Comparison of ENCODE assay signal across 12 cellular contexts in genomic region chr13:73945871-73946270, GRCh38.
DNase-seq lines count a peak whose midpoint lies in the region; ATAC-seq and TF ChIP-seq lines count a peak whose summit lies in the region.
"Had no signal": no experiment of that assay in that cellular context is flagged by ENCODE, and none has a peak within 500 bp of the region (broad histone marks: within the 10 kb centered on the region; RNA-seq: fewer than 3 reads in every experiment).

No MANE protein-coding gene starts in this region.

- H3K27ac Mint-ChIP-seq in T-helper 17 cell (peak overlapping the region; percentile 81), CD14-positive monocyte (no peak overlapping the region)
- H3K27ac Mint-ChIP-seq: T-helper 2 cell treated with Interferon-gamma antibody and Interleukin-4, amounts not matched to agents 5 μg/mL and 100 μg/mL, for 36 hours had no signal

- no peak overlapping the region for H3K4me3 ChIP-seq in heart left ventricle
- no peak overlapping the region for H3K4me3 ChIP-seq in neuronal stem cell (ENCODE audit: low read length in 2 of 2)
- no peak overlapping the region for H3K4me3 ChIP-seq in OCI-LY7 (ENCODE audit: low read depth, low read length, poor library complexity, severe bottlenecking)
- H3K4me3 ChIP-seq: pancreas had no signal

- H2AFZ ChIP-seq in neuronal stem cell (ENCODE audit: low read length), result no peak overlapping the region
- H2AFZ ChIP-seq in OCI-LY7 (ENCODE audit: low read length), result no peak overlapping the region

- H2AK5ac ChIP-seq in neuronal stem cell (ENCODE audit: low read depth, low read length), result no peak overlapping the region

- BruUV-seq in OCI-LY7 (replicated peaks; lab: Mats Ljungman, UMichigan), result no TSS peak

- H3K27me3 Mint-ChIP-seq in T-helper 17 cell, result no peaks in the 10 kb centered on the region
- H3K27me3 Mint-ChIP-seq in CD14-positive monocyte (ENCODE audit: low read depth in 3 of 3), result no peaks in the 10 kb centered on the region

- POLR2A ChIA-PET in OCI-LY7 (lab: Charles Lee), result interaction anchor here (1.3 kb wide), 2 partner anchors 15 to 21 kb away, joined by 3 to 4 read pairs; no protein-coding TSS in a partner anchor

- H3K36me3 ChIP-seq in heart left ventricle (peaks cover 0 to 9% (median 0%) of the 10 kb centered on the region in 9 donors), neuronal stem cell (replicated peaks in 1 of 2; ENCODE audit: control insufficient read depth in 2 of 2, insufficient read depth in 2 of 2, low read length in 2 of 2) (peaks cover 0 to 25% of the 10 kb centered on the region in 2 donors), OCI-LY7 (ENCODE audit: insufficient read depth, low read length) (peaks cover 36% of the 10 kb centered on the region)
- H3K36me3 ChIP-seq: pancreas had no signal

- H3K4me1 ChIP-seq in heart left ventricle (peaks cover 0 to 47% (median 23%) of the 10 kb centered on the region in 12 donors), neuronal stem cell (ENCODE audit: control insufficient read depth in 2 of 2, insufficient read depth in 1 of 2, low read depth in 1 of 2, low read length in 2 of 2) (peaks cover 3 to 9% of the 10 kb centered on the region in 2 donors), OCI-LY7 (ENCODE audit: insufficient read depth, low read length, poor library complexity, severe bottlenecking) (peaks cover 20% of the 10 kb centered on the region)
- H3K4me1 ChIP-seq: pancreas had no signal

- no peaks in the 10 kb centered on the region for H3K9me3 Mint-ChIP-seq in CD14-positive monocyte
- H3K9me3 Mint-ChIP-seq: T-helper 2 cell treated with Interferon-gamma antibody and Interleukin-4, amounts not matched to agents 5 μg/mL and 100 μg/mL, for 36 hours had no signal

- H3K79me2 ChIP-seq in OCI-LY7 (ENCODE audit: insufficient read depth, low read depth, low read length), result no peaks in the 10 kb centered on the region; the same call in 1 of the 2 replicates

- H4K91ac ChIP-seq in neuronal stem cell (ENCODE audit: low read depth, low read length, poor library complexity), result no peak overlapping the region

- H2BK120ac ChIP-seq in neuronal stem cell (ENCODE audit: low read depth, low read length), result no peak overlapping the region

- DNase-seq in Daoy (ENCODE audit: low read depth) (peak; percentile 2), T-helper 17 cell (no peak), heart left ventricle (peak; percentile 36 to 78 (median 59)), neuronal stem cell (ENCODE audit: low spot score) (peak; percentile 23), mesenteric fat pad (ENCODE audit: low spot score) (no peak), CD14-positive monocyte (ENCODE audit: low spot score) (no peak), NCI-H345 (lab: John Stamatoyannopoulos, UW) (no peak), OCI-LY7 (ENCODE audit: low spot score) (no peak)
- DNase-seq: DMS79 treated with DMSO at 0.1 percent for 48 hours, NCI-H1092 treated with DMSO at 0.1 percent for 48 hours, pancreas had no signal

- H3K4me3 Mint-ChIP-seq in T-helper 17 cell (no peak overlapping the region), CD14-positive monocyte (no peak overlapping the region)
- H3K4me3 Mint-ChIP-seq: T-helper 2 cell treated with Interferon-gamma antibody and Interleukin-4, amounts not matched to agents 5 μg/mL and 100 μg/mL, for 36 hours had no signal

- no peaks in the 10 kb centered on the region for H4K20me1 ChIP-seq in OCI-LY7 (ENCODE audit: insufficient read depth, low read length)

- 23 to 39% (median 31%) methylated on average over 5 of the region's 5 CpGs for WGBS in heart left ventricle, 4 donors
- WGBS in neuronal stem cell (ENCODE audit: extremely low coverage in 2 of 2, insufficient read length in 2 of 2, insufficient replicate concordance in 1 of 2), 2 donors, result no CpG with 5 or more reads among the region's 5 CpGs

- H3K9me2 ChIP-seq in OCI-LY7 (ENCODE audit: insufficient read depth, low read length), result no peaks in the 10 kb centered on the region

- H3K27ac ChIP-seq in heart left ventricle, result peak overlapping the region in 9 of 12 donors; percentile 6 to 77 (median 50)
- no peak overlapping the region for H3K27ac ChIP-seq in neuronal stem cell (replicated peaks; ENCODE audit: low read length)
- no peak overlapping the region for H3K27ac ChIP-seq in OCI-LY7 (ENCODE audit: low read depth, low read length, poor library complexity, severe bottlenecking)
- H3K27ac ChIP-seq: pancreas had no signal

- H3K14ac ChIP-seq in neuronal stem cell (ENCODE audit: low read length), result no peak overlapping the region

- H3K36me3 Mint-ChIP-seq in T-helper 17 cell (ENCODE audit: low read depth), result peaks cover 4% of the 10 kb centered on the region
- H3K36me3 Mint-ChIP-seq in CD14-positive monocyte, result no peaks in the 10 kb centered on the region

- H2BK5ac ChIP-seq in neuronal stem cell (ENCODE audit: low read length), result no peak overlapping the region

- H2BK12ac ChIP-seq in neuronal stem cell (ENCODE audit: low read length), result no peak overlapping the region

- H3K4me2 ChIP-seq in neuronal stem cell (ENCODE audit: insufficient read depth, low read length, poor library complexity, severe bottlenecking), result no peak overlapping the region
- no peak overlapping the region for H3K4me2 ChIP-seq in OCI-LY7 (ENCODE audit: low read length)

- no peaks in the 10 kb centered on the region for H3K79me1 ChIP-seq in neuronal stem cell (ENCODE audit: low read depth, low read length)

- H4K8ac ChIP-seq in neuronal stem cell (ENCODE audit: low read depth, low read length), result no peak overlapping the region

- CTCF ChIA-PET in OCI-LY7 (lab: Charles Lee; ENCODE audit: unreplicated experiment), result no interaction called here

- H3K27me3 ChIP-seq in heart left ventricle, result no peaks in the 10 kb centered on the region
- H3K27me3 ChIP-seq in neuronal stem cell (ENCODE audit: control insufficient read depth in 3 of 3, insufficient read depth in 3 of 3, low read depth in 1 of 3, low read length in 3 of 3), result no peaks in the 10 kb centered on the region
- H3K27me3 ChIP-seq: pancreas had no signal

- intact Hi-C loops in heart left ventricle (cut with DNase I), result loop anchor here in 6 of 10 donors (2.0 to 10.0 kb wide), 6 partner anchors 59 to 349 kb away; partner anchors contain the start of gene KLF12 (in 3 of the 6)
- intact Hi-C loops in CD14-positive monocyte (cut with micrococcal nuclease), result no loop called here
- intact Hi-C loops in OCI-LY7 (cut with micrococcal nuclease; ENCODE audit: unreplicated experiment), result loop anchor here (5.0 kb wide), 1 partner anchor 341 kb away; no protein-coding TSS in a partner anchor

- TF ChIP-seq CTCF in heart left ventricle (IDR thresholded peaks at IDR 0.05) (no peak), CD14-positive monocyte (IDR thresholded peaks at IDR 0.05) (no peak), OCI-LY7 (conservative IDR thresholded peaks at IDR 0.05; ENCODE audit: low read length) (no peak)

- H2BK15ac ChIP-seq in neuronal stem cell (ENCODE audit: low read length), result no peak overlapping the region

- no peak overlapping the region for H3K4ac ChIP-seq in neuronal stem cell (ENCODE audit: low read length)

- no peaks in the 10 kb centered on the region for H3K9me3 ChIP-seq in T-helper 17 cell (ENCODE audit: control insufficient read depth, low read length, poor library complexity, severe bottlenecking)
- no peaks in the 10 kb centered on the region for H3K9me3 ChIP-seq in heart left ventricle
- no peaks in the 10 kb centered on the region for H3K9me3 ChIP-seq in neuronal stem cell (replicated peaks in 1 of 2; ENCODE audit: control insufficient read depth in 2 of 2, insufficient read depth in 1 of 2, low read depth in 1 of 2, low read length in 2 of 2)
- no peaks in the 10 kb centered on the region for H3K9me3 ChIP-seq in OCI-LY7 (ENCODE audit: low read length)
- H3K9me3 ChIP-seq: pancreas had no signal

- H3K18ac ChIP-seq in neuronal stem cell (ENCODE audit: low read length), result no peak overlapping the region

- no peak for TF ChIP-seq POLR2A in heart left ventricle (IDR thresholded peaks at IDR 0.05)

- no peak for ATAC-seq in T-helper 17 cell
- ATAC-seq in heart left ventricle, result peak; percentile 74 to 90 (median 88)
- ATAC-seq: pancreas had no signal

- no peak overlapping the region for H3K23ac ChIP-seq in neuronal stem cell (ENCODE audit: low read depth, low read length, poor library complexity)

- no peak overlapping the region for H3K9ac ChIP-seq in neuronal stem cell (ENCODE audit: low read depth, low read length, poor library complexity)

- H3K4me1 Mint-ChIP-seq in T-helper 17 cell (peaks cover 42% of the 10 kb centered on the region), CD14-positive monocyte (no peaks in the 10 kb centered on the region)

Comparison
In these comparisons a context has a peak if more than half of its experiments do, and no peak if none do; other contexts are left out.
1. DNase-seq: peak in Daoy (single experiment), heart left ventricle (5 of 5) and neuronal stem cell (single experiment); none in T-helper 17 cell (0 of 3), mesenteric fat pad (single experiment), CD14-positive monocyte (single experiment), NCI-H345 (single experiment) and OCI-LY7 (single experiment).
2. H3K27ac ChIP-seq: peak in heart left ventricle (9 of 12); none in neuronal stem cell (single experiment) and OCI-LY7 (single experiment).
3. intact Hi-C loops: an anchor here in heart left ventricle (2.0 to 10.0 kb wide) and OCI-LY7 (5.0 kb wide); none called in CD14-positive monocyte.